In genomic region chr11:61007971-61008896, GRCh38 we compare ENCODE assay signal across 8 cellular contexts. TPM values are rescaled to one million over a fixed set of nuclear protein-coding genes. Genes with fewer than 3 reads are reported as not detected.
DNase-seq lines count a peak whose midpoint lies in the region; ATAC-seq and TF ChIP-seq lines count a peak whose summit lies in the region.

No MANE protein-coding gene starts in this region.

- no peaks in the 10 kb centered on the region for H3K9me3 Mint-ChIP-seq in naive thymus-derived CD4-positive, alpha-beta T cell

- peak overlapping the region; percentile 75 to 93 (median 88) for H3K27ac Mint-ChIP-seq in naive thymus-derived CD4-positive, alpha-beta T cell

- H3K4me3 Mint-ChIP-seq in naive thymus-derived CD4-positive, alpha-beta T cell: peak overlapping the region; percentile 32 to 85 (median 55)

- POLR2A ChIA-PET in naive thymus-derived CD4-positive, alpha-beta T cell (lab: Charles Lee): interaction anchor here (0.7 to 2.4 kb wide), 3 partner anchors 12 to 33 kb away, joined by 3 to 12 read pairs (median 3); no protein-coding TSS in a partner anchor

- H3K9me3 ChIP-seq in heart left ventricle: no peaks in the 10 kb centered on the region
- no peaks in the 10 kb centered on the region for H3K9me3 ChIP-seq in ectodermal cell (ENCODE audit: control insufficient read depth, low read length)
- H3K9me3 ChIP-seq in naive thymus-derived CD4-positive, alpha-beta T cell (ENCODE audit: control insufficient read depth in 2 of 3, low read length in 3 of 3): no peaks in the 10 kb centered on the region
- H3K9me3 ChIP-seq in aorta (ENCODE audit: control insufficient read depth, low read length): no peaks in the 10 kb centered on the region

- H3K4me3 ChIP-seq in heart left ventricle (peak overlapping the region; percentile 23 to 52 (median 48)), ectodermal cell (ENCODE audit: insufficient read depth, low read depth, low read length) (peak overlapping the region; percentile 36), aorta (ENCODE audit: low read length in 2 of 2) (no peak overlapping the region)
- no peak overlapping the region for H3K4me3 ChIP-seq in naive thymus-derived CD4-positive, alpha-beta T cell (ENCODE audit: low read length)

- WGBS in heart left ventricle, 4 donors: 19 to 33% (median 27%) methylated on average over 36 to 54 of the region's 54 CpGs
- 18 to 21% methylated on average over 54 of the region's 54 CpGs for WGBS in ectodermal cell, 2 experiments
- 17 to 18% methylated on average over 49 to 54 of the region's 54 CpGs for WGBS in aorta, 2 donors

- CTCF ChIA-PET in naive thymus-derived CD4-positive, alpha-beta T cell (lab: Charles Lee): interaction anchor here (0.6 kb wide), 1 partner anchor 33 kb away, joined by 3 read pairs; no protein-coding TSS in a partner anchor

- DNase-seq in heart left ventricle (no peak), cardiac septum (ENCODE audit: low spot score) (no peak), aorta (peak in 1 of 2 donors; percentile 73), GOT3 (lab: John Stamatoyannopoulos, UW) (no peak), SKM-1 treated with dmso at 0.1 percent for 144 hours (lab: John Stamatoyannopoulos, UW; ENCODE audit: unreplicated experiment) (no peak)
- peak in 1 of 9 donors; percentile 42 for DNase-seq in naive thymus-derived CD4-positive, alpha-beta T cell

- H3K4me1 ChIP-seq in heart left ventricle (peaks cover 0 to 33% (median 12%) of the 10 kb centered on the region in 12 donors), ectodermal cell (ENCODE audit: control insufficient read depth, insufficient read depth, low read length) (peaks cover 30% of the 10 kb centered on the region), aorta (ENCODE audit: control insufficient read depth in 1 of 2, insufficient read depth in 2 of 2, low read length in 2 of 2) (no peaks in the 10 kb centered on the region)
- peaks cover 16 to 69% of the 10 kb centered on the region in 2 donors for H3K4me1 ChIP-seq in naive thymus-derived CD4-positive, alpha-beta T cell (ENCODE audit: control insufficient read depth in 2 of 2, insufficient read depth in 2 of 2, low read length in 2 of 2)

- intact Hi-C loops in heart left ventricle (cut with DNase I): no loop called here
- intact Hi-C loops in cardiac septum (cut with DNase I): no loop called here
- intact Hi-C loops in naive thymus-derived CD4-positive, alpha-beta T cell (cut with micrococcal nuclease): no loop called here
- intact Hi-C loops in aorta (cut with DNase I): no loop called here

- TF ChIP-seq CTCF in heart left ventricle (IDR thresholded peaks at IDR 0.05): no peak

- H3K27me3 Mint-ChIP-seq in naive thymus-derived CD4-positive, alpha-beta T cell: no peaks in the 10 kb centered on the region

- peaks cover 49 to 93% (median 82%) of the 10 kb centered on the region in 7 donors for H3K4me1 Mint-ChIP-seq in naive thymus-derived CD4-positive, alpha-beta T cell

- no peaks in the 10 kb centered on the region for H3K36me3 ChIP-seq in heart left ventricle
- no peaks in the 10 kb centered on the region for H3K36me3 ChIP-seq in ectodermal cell (ENCODE audit: control insufficient read depth, insufficient read depth, low read length)
- peaks cover 34 to 70% (median 40%) of the 10 kb centered on the region in 3 experiments for H3K36me3 ChIP-seq in naive thymus-derived CD4-positive, alpha-beta T cell (ENCODE audit: control insufficient read depth in 2 of 3, insufficient read depth in 3 of 3, low read length in 3 of 3)
- no peaks in the 10 kb centered on the region for H3K36me3 ChIP-seq in aorta (ENCODE audit: control insufficient read depth in 1 of 2, insufficient read depth in 2 of 2, low read length in 1 of 2)

- H3K27ac ChIP-seq in heart left ventricle (no peak overlapping the region), ectodermal cell (ENCODE audit: insufficient read depth, low read depth, low read length, poor library complexity, severe bottlenecking) (no peak overlapping the region), aorta (ENCODE audit: low read depth in 1 of 2, low read length in 2 of 2) (no peak overlapping the region)
- peak overlapping the region; percentile 67 for H3K27ac ChIP-seq in naive thymus-derived CD4-positive, alpha-beta T cell (ENCODE audit: low read depth, low read length)

- peaks cover 7 to 45% (median 29%) of the 10 kb centered on the region in 5 donors for H3K36me3 Mint-ChIP-seq in naive thymus-derived CD4-positive, alpha-beta T cell

- TF ChIP-seq POLR2A in heart left ventricle (IDR thresholded peaks at IDR 0.05): no peak

- ATAC-seq in heart left ventricle (peak in 2 of 4 donors; percentile 5 to 37), aorta (ENCODE audit: low FRiP score) (peak; percentile 5), GM19455 (IDR thresholded peaks at IDR 0.05; ENCODE audit: unreplicated experiment) (no peak)
- ATAC-seq in naive thymus-derived CD4-positive, alpha-beta T cell: peak; percentile 24

- H3K27me3 ChIP-seq in heart left ventricle (peaks cover 0 to 30% (median 18%) of the 10 kb centered on the region in 9 donors), ectodermal cell (ENCODE audit: control insufficient read depth, insufficient read depth, low read length, poor library complexity, severe bottlenecking) (peaks cover 67% of the 10 kb centered on the region), aorta (ENCODE audit: control insufficient read depth in 1 of 2, insufficient read depth in 2 of 2, low read length in 1 of 2) (no peaks in the 10 kb centered on the region)
- no peaks in the 10 kb centered on the region for H3K27me3 ChIP-seq in naive thymus-derived CD4-positive, alpha-beta T cell (ENCODE audit: control insufficient read depth in 2 of 2, insufficient read depth in 2 of 2, low read length in 2 of 2)

RNA-seq across cellular contexts. Expression of gene CD6, which starts 36.8 kb away (rescaled TPM):
- total RNA-seq in heart left ventricle: 1 to 10 TPM in 2 of 9 donors, under 1 TPM in 6, not detected in 1; 0.12 to 6.1 (median 0.40) TPM
- under 1 TPM; 0.08 to 0.19 TPM for polyA plus RNA-seq in heart left ventricle
- total RNA-seq in cardiac septum: 0.86 TPM
- polyA plus RNA-seq in ectodermal cell (2013, experiment 1 of 4): not detected
- polyA plus RNA-seq in ectodermal cell (2013, experiment 2 of 4): not detected
- polyA plus RNA-seq in ectodermal cell (2013, experiment 3 of 4): 0.21 TPM
- polyA plus RNA-seq in ectodermal cell (2013, experiment 4 of 4): not detected
- 100 to 1,000 TPM; 361 to 653 (median 430) TPM for total RNA-seq in naive thymus-derived CD4-positive, alpha-beta T cell
- polyA plus RNA-seq in naive thymus-derived CD4-positive, alpha-beta T cell: 100 to 1,000 TPM; 195 to 303 TPM
- 1 to 10 TPM; 1.6 to 2.2 TPM for total RNA-seq in aorta
- polyA plus RNA-seq in aorta: 1 to 10 TPM; 1.3 TPM

RNA-seq across cellular contexts. Expression of gene SLC15A3, which starts 56.3 kb away (rescaled TPM):
- total RNA-seq in heart left ventricle (10 to 100 TPM; 11.9 to 85.1 (median 19.1) TPM), cardiac septum (11.6 TPM), aorta (10 to 100 TPM; 35.4 to 47.8 TPM)
- polyA plus RNA-seq in heart left ventricle (10 to 100 TPM; 14.8 to 26.4 TPM), aorta (10 to 100 TPM; 21.2 to 36.4 TPM)
- 25.3 TPM for polyA plus RNA-seq in ectodermal cell (2013, experiment 1 of 4)
- 14.2 TPM for polyA plus RNA-seq in ectodermal cell (2013, experiment 2 of 4)
- polyA plus RNA-seq in ectodermal cell (2013, experiment 3 of 4): 24.9 TPM
- polyA plus RNA-seq in ectodermal cell (2013, experiment 4 of 4): 27.6 TPM
- 100 to 1,000 TPM in 1 of 5 experiments, 10 to 100 TPM in 3, 1 to 10 TPM in 1; 2.9 to 101 (median 10.8) TPM for total RNA-seq in naive thymus-derived CD4-positive, alpha-beta T cell
- 1 to 10 TPM in 1 of 2 donors, under 1 TPM in 1; 0.85 to 2.6 TPM for polyA plus RNA-seq in naive thymus-derived CD4-positive, alpha-beta T cell

Comparison
In these comparisons a context has a peak if more than half of its experiments do, and no peak if none do; other contexts are left out.
1. H3K4me3 ChIP-seq: peak in heart left ventricle (12 of 12) and ectodermal cell (single experiment); none in naive thymus-derived CD4-positive, alpha-beta T cell (single experiment) and aorta (0 of 2).
2. RNA of gene CD6, which starts 36.8 kb away (total RNA-seq): 361 to 653 TPM in naive thymus-derived CD4-positive, alpha-beta T cell; 1.6 to 2.2 TPM in aorta, 0.86 TPM in cardiac septum (single experiment) and 0.12 to 6.1 TPM in heart left ventricle; every median in the first group is over 10 times any median in the second.